27 cellular contexts compared by ENCODE assay signal in the genomic region with DNA sequence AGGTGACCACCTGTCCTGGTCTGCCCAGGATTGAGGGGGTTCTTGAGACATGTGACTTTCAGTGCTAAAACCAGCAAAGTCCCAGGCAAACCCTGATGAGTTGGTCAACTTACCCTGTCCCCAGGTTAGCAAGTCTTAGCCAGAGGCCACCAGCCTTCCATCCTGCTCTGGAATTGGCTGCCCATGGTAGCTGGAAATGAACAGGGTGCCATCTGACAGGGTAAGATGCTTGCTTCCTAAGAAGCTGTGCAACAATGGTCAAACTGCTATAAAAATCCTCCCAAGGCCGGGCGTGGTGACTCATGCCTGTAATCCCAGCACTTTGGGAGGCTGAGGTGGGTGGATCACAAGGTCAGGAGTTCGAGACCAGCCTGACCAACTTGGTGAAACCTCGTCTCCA. TPM values are rescaled to one million over a fixed set of nuclear protein-coding genes. Genes with fewer than 3 reads are reported as not detected.
"Had no signal": no experiment of that assay in that cellular context is flagged by ENCODE, and none has a peak within 500 bp of the region (broad histone marks: within the 10 kb centered on the region; RNA-seq: fewer than 3 reads in every experiment).

No MANE protein-coding gene starts in this region.

- H3K27ac Mint-ChIP-seq: mesothelial cell of epicardium; naive thymus-derived CD8-positive, alpha-beta T cell; stimulated activated memory B cell treated with anti-CD40 and anti-IgM and Interleukin-4, amounts not matched to agents 10 μg/mL and 1 μg/mL and 100 μg/mL, for 72 hours had no signal

- H3K36me3 Mint-ChIP-seq: mesothelial cell of epicardium; naive thymus-derived CD8-positive, alpha-beta T cell; stimulated activated memory B cell treated with anti-CD40 and anti-IgM and Interleukin-4, amounts not matched to agents 10 μg/mL and 1 μg/mL and 100 μg/mL, for 72 hours had no signal

- H3K4me3 ChIP-seq: coronary artery, esophagus muscularis mucosa, heart right ventricle, left lung, mucosa of descending colon, pancreas, right lobe of liver, thoracic aorta, tibial nerve, upper lobe of right lung, vagina had no signal

- H3K27ac ChIP-seq: coronary artery, esophagus muscularis mucosa, foreskin keratinocyte, left lung, pancreas, right lobe of liver, thoracic aorta, tibial nerve, upper lobe of right lung, vagina had no signal

- H3K4me1 ChIP-seq: foreskin keratinocyte, pancreas had no signal

- H3K36me3 ChIP-seq: esophagus muscularis mucosa, heart right ventricle, left lung, pancreas, right lobe of liver, thoracic aorta, tibial nerve, upper lobe of right lung, vagina had no signal

- DNase-seq: dermis blood vessel endothelial cell; effector memory CD4-positive, alpha-beta T cell; foreskin keratinocyte; glutamatergic neuron; heart right ventricle; hippocampal formation; left cardiac atrium; left lung; mesenchymal stem cell; mucosa of descending colon; naive thymus-derived CD8-positive, alpha-beta T cell; occipital lobe; pancreas; right lobe of liver; stimulated activated CD4-positive, alpha-beta T cell treated with anti-CD3 and anti-CD28 coated beads, Interleukin-4, amount 100 ng/mL, for 4 hours; stimulated activated naive CD8-positive, alpha-beta T cell treated with anti-CD3 and anti-CD28 coated beads, Interleukin-15, Interleukin-2, amounts not matched to agents 100 U/mL and 50 U/mL, for 24 hours; substantia nigra; upper lobe of right lung had no signal

- H3K4me3 Mint-ChIP-seq: mesothelial cell of epicardium; naive thymus-derived CD8-positive, alpha-beta T cell; stimulated activated memory B cell treated with anti-CD40 and anti-IgM and Interleukin-4, amounts not matched to agents 10 μg/mL and 1 μg/mL and 100 μg/mL, for 72 hours had no signal

- H3K9me3 ChIP-seq: esophagus muscularis mucosa, heart right ventricle, left lung, mucosa of descending colon, pancreas, right lobe of liver, thoracic aorta, tibial nerve, upper lobe of right lung, vagina had no signal

- H3K9me3 Mint-ChIP-seq: mesothelial cell of epicardium; naive thymus-derived CD8-positive, alpha-beta T cell; stimulated activated memory B cell treated with anti-CD40 and anti-IgM and Interleukin-4, amounts not matched to agents 10 μg/mL and 1 μg/mL and 100 μg/mL, for 72 hours had no signal

- H3K27me3 ChIP-seq: esophagus muscularis mucosa, pancreas, right lobe of liver, upper lobe of right lung, vagina had no signal

RNA-seq across cellular contexts. Expression of a gene that starts 49.1 kb away (rescaled TPM):
- total RNA-seq: endothelial cell of umbilical vein, foreskin keratinocyte had no signal
- polyA plus RNA-seq: fibroblast of lung, heart right ventricle, pancreas had no signal
